In genomic region chr12:113591480-113591971, GRCh38 we compare ENCODE assay signal across 1 cellular context.
TF ChIP-seq lines count a peak whose summit lies in the region.

No MANE protein-coding gene starts in this region.

TF ChIP-seq in K562, 482 proteins besides CTCF, POLR2A, EP300 and RAD21 (continued from another document and continues in another):
- TF ChIP-seq, protein P1, sequence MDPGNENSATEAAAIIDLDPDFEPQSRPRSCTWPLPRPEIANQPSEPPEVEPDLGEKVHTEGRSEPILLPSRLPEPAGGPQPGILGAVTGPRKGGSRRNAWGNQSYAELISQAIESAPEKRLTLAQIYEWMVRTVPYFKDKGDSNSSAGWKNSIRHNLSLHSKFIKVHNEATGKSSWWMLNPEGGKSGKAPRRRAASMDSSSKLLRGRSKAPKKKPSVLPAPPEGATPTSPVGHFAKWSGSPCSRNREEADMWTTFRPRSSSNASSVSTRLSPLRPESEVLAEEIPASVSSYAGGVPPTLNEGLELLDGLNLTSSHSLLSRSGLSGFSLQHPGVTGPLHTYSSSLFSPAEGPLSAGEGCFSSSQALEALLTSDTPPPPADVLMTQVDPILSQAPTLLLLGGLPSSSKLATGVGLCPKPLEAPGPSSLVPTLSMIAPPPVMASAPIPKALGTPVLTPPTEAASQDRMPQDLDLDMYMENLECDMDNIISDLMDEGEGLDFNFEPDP (CRISPR knock-in tag; IDR thresholded peaks at IDR 0.05) = no peak
- no peak for TF ChIP-seq ZBTB11 (CRISPR knock-in tag; IDR thresholded peaks at IDR 0.05)
- TF ChIP-seq HDAC1 (IDR thresholded peaks at IDR 0.05) = 0 out of 4 replicates have a peak, but pooled peaks of 1 of the 2 experiments have one; percentile 41
- peak; percentile 58; the same call in 1 of the 2 replicates for TF ChIP-seq POLR2AphosphoS5 (IDR thresholded peaks at IDR 0.05; ENCODE audit: control insufficient read depth, insufficient read depth, low read depth, low read length)
- no peak for TF ChIP-seq NR4A1 (CRISPR knock-in tag; IDR thresholded peaks at IDR 0.05)
- 0 out of 2 replicates have a peak, but pooled peaks have one; percentile 20 for TF ChIP-seq NR4A1 (tag; IDR thresholded peaks at IDR 0.05)
- TF ChIP-seq, protein P2, sequence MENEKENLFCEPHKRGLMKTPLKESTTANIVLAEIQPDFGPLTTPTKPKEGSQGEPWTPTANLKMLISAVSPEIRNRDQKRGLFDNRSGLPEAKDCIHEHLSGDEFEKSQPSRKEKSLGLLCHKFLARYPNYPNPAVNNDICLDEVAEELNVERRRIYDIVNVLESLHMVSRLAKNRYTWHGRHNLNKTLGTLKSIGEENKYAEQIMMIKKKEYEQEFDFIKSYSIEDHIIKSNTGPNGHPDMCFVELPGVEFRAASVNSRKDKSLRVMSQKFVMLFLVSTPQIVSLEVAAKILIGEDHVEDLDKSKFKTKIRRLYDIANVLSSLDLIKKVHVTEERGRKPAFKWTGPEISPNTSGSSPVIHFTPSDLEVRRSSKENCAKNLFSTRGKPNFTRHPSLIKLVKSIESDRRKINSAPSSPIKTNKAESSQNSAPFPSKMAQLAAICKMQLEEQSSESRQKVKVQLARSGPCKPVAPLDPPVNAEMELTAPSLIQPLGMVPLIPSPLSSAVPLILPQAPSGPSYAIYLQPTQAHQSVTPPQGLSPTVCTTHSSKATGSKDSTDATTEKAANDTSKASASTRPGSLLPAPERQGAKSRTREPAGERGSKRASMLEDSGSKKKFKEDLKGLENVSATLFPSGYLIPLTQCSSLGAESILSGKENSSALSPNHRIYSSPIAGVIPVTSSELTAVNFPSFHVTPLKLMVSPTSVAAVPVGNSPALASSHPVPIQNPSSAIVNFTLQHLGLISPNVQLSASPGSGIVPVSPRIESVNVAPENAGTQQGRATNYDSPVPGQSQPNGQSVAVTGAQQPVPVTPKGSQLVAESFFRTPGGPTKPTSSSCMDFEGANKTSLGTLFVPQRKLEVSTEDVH (IDR thresholded peaks at IDR 0.05; ENCODE audit: low read depth, partially characterized antibody) = no peak
- no peak for TF ChIP-seq SAP30 (IDR thresholded peaks at IDR 0.05; ENCODE audit: borderline replicate concordance, insufficient read depth, low read depth, low read length, poor library complexity, severe bottlenecking)
- no peak for TF ChIP-seq RHOXF2B (CRISPR knock-in tag; conservative IDR thresholded peaks at IDR 0.05)
- no peak for TF ChIP-seq CREBBP (IDR thresholded peaks at IDR 0.05; ENCODE audit: low read depth, low read length)
- no peak for TF ChIP-seq HOXB6 (CRISPR knock-in tag; IDR thresholded peaks at IDR 0.05; ENCODE audit: borderline replicate concordance)
- TF ChIP-seq BRCA1 (IDR thresholded peaks at IDR 0.05) = no peak
- no peak for TF ChIP-seq BRCA1 (CRISPR knock-in tag; IDR thresholded peaks at IDR 0.05)
- no peak for TF ChIP-seq GTF2E2 (tag; IDR thresholded peaks at IDR 0.05)
- no peak for TF ChIP-seq ZFP36 (IDR thresholded peaks at IDR 0.05; ENCODE audit: low read depth, low read length, partially characterized antibody)
- no peak for TF ChIP-seq TSC22D4 (tag; IDR thresholded peaks at IDR 0.05)
- TF ChIP-seq ZEB2 (IDR thresholded peaks at IDR 0.05) = no peak
- TF ChIP-seq, protein P3, sequence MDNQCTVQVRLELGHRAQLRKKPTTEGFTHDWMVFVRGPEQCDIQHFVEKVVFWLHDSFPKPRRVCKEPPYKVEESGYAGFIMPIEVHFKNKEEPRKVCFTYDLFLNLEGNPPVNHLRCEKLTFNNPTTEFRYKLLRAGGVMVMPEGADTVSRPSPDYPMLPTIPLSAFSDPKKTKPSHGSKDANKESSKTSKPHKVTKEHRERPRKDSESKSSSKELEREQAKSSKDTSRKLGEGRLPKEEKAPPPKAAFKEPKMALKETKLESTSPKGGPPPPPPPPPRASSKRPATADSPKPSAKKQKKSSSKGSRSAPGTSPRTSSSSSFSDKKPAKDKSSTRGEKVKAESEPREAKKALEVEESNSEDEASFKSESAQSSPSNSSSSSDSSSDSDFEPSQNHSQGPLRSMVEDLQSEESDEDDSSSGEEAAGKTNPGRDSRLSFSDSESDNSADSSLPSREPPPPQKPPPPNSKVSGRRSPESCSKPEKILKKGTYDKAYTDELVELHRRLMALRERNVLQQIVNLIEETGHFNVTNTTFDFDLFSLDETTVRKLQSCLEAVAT (IDR thresholded peaks at IDR 0.05) = no peak
- no peak for TF ChIP-seq SP2 (IDR thresholded peaks at IDR 0.05; ENCODE audit: extremely low read depth, low read depth, low read length, poor library complexity, severe bottlenecking)
- TF ChIP-seq, protein P4, sequence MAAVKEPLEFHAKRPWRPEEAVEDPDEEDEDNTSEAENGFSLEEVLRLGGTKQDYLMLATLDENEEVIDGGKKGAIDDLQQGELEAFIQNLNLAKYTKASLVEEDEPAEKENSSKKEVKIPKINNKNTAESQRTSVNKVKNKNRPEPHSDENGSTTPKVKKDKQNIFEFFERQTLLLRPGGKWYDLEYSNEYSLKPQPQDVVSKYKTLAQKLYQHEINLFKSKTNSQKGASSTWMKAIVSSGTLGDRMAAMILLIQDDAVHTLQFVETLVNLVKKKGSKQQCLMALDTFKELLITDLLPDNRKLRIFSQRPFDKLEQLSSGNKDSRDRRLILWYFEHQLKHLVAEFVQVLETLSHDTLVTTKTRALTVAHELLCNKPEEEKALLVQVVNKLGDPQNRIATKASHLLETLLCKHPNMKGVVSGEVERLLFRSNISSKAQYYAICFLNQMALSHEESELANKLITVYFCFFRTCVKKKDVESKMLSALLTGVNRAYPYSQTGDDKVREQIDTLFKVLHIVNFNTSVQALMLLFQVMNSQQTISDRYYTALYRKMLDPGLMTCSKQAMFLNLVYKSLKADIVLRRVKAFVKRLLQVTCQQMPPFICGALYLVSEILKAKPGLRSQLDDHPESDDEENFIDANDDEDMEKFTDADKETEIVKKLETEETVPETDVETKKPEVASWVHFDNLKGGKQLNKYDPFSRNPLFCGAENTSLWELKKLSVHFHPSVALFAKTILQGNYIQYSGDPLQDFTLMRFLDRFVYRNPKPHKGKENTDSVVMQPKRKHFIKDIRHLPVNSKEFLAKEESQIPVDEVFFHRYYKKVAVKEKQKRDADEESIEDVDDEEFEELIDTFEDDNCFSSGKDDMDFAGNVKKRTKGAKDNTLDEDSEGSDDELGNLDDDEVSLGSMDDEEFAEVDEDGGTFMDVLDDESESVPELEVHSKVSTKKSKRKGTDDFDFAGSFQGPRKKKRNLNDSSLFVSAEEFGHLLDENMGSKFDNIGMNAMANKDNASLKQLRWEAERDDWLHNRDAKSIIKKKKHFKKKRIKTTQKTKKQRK (IDR thresholded peaks at IDR 0.05; ENCODE audit: borderline replicate concordance, low read depth, low read length) = no peak
- TF ChIP-seq GATA2 (CRISPR knock-in tag; IDR thresholded peaks at IDR 0.05) = no peak
- TF ChIP-seq CREM (IDR thresholded peaks at IDR 0.05; ENCODE audit: low read depth) = peak; percentile 73
- peak; percentile 69 to 76 for TF ChIP-seq NRF1 (conservative IDR thresholded peaks at IDR 0.05 in 1 of 2, IDR thresholded peaks at IDR 0.05 in 1 of 2)
- no peak for TF ChIP-seq ZBTB17 (CRISPR knock-in tag; IDR thresholded peaks at IDR 0.05)
- TF ChIP-seq, protein P5, sequence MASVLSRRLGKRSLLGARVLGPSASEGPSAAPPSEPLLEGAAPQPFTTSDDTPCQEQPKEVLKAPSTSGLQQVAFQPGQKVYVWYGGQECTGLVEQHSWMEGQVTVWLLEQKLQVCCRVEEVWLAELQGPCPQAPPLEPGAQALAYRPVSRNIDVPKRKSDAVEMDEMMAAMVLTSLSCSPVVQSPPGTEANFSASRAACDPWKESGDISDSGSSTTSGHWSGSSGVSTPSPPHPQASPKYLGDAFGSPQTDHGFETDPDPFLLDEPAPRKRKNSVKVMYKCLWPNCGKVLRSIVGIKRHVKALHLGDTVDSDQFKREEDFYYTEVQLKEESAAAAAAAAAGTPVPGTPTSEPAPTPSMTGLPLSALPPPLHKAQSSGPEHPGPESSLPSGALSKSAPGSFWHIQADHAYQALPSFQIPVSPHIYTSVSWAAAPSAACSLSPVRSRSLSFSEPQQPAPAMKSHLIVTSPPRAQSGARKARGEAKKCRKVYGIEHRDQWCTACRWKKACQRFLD (CRISPR knock-in tag; IDR thresholded peaks at IDR 0.05) = no peak; the same call in 1 of the 2 replicates
- TF ChIP-seq, protein P6, sequence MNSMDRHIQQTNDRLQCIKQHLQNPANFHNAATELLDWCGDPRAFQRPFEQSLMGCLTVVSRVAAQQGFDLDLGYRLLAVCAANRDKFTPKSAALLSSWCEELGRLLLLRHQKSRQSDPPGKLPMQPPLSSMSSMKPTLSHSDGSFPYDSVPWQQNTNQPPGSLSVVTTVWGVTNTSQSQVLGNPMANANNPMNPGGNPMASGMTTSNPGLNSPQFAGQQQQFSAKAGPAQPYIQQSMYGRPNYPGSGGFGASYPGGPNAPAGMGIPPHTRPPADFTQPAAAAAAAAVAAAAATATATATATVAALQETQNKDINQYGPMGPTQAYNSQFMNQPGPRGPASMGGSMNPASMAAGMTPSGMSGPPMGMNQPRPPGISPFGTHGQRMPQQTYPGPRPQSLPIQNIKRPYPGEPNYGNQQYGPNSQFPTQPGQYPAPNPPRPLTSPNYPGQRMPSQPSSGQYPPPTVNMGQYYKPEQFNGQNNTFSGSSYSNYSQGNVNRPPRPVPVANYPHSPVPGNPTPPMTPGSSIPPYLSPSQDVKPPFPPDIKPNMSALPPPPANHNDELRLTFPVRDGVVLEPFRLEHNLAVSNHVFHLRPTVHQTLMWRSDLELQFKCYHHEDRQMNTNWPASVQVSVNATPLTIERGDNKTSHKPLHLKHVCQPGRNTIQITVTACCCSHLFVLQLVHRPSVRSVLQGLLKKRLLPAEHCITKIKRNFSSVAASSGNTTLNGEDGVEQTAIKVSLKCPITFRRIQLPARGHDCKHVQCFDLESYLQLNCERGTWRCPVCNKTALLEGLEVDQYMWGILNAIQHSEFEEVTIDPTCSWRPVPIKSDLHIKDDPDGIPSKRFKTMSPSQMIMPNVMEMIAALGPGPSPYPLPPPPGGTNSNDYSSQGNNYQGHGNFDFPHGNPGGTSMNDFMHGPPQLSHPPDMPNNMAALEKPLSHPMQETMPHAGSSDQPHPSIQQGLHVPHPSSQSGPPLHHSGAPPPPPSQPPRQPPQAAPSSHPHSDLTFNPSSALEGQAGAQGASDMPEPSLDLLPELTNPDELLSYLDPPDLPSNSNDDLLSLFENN (IDR thresholded peaks at IDR 0.05; ENCODE audit: low read depth in 2 of 2, low read length in 2 of 2) = no peak
- no peak; a peak in 1 of 4 replicates for TF ChIP-seq NONO (IDR thresholded peaks at IDR 0.05; ENCODE audit: low read depth in 2 of 2, low read length in 1 of 2)
- no peak for TF ChIP-seq ZC3H8 (IDR thresholded peaks at IDR 0.05)
- no peak; the same call in 1 of the 2 replicates for TF ChIP-seq MXI1 (IDR thresholded peaks at IDR 0.05; ENCODE audit: low read depth, low read length)
- TF ChIP-seq, protein P7, sequence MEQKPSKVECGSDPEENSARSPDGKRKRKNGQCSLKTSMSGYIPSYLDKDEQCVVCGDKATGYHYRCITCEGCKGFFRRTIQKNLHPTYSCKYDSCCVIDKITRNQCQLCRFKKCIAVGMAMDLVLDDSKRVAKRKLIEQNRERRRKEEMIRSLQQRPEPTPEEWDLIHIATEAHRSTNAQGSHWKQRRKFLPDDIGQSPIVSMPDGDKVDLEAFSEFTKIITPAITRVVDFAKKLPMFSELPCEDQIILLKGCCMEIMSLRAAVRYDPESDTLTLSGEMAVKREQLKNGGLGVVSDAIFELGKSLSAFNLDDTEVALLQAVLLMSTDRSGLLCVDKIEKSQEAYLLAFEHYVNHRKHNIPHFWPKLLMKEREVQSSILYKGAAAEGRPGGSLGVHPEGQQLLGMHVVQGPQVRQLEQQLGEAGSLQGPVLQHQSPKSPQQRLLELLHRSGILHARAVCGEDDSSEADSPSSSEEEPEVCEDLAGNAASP (IDR thresholded peaks at IDR 0.05) = no peak
- TF ChIP-seq MYC (IDR thresholded peaks at IDR 0.05; ENCODE audit: low read depth, low read length) = peak; percentile 75
- TF ChIP-seq MYC (CRISPR knock-in tag; IDR thresholded peaks at IDR 0.05; ENCODE audit: borderline replicate concordance, low read depth) = no peak
- TF ChIP-seq COPS2 (conservative IDR thresholded peaks at IDR 0.05) = no peak
- no peak for TF ChIP-seq HSF4 (CRISPR knock-in tag; IDR thresholded peaks at IDR 0.05; ENCODE audit: borderline replicate concordance)
- no peak for TF ChIP-seq CBFA2T3 (IDR thresholded peaks at IDR 0.05)
- TF ChIP-seq, protein P8, sequence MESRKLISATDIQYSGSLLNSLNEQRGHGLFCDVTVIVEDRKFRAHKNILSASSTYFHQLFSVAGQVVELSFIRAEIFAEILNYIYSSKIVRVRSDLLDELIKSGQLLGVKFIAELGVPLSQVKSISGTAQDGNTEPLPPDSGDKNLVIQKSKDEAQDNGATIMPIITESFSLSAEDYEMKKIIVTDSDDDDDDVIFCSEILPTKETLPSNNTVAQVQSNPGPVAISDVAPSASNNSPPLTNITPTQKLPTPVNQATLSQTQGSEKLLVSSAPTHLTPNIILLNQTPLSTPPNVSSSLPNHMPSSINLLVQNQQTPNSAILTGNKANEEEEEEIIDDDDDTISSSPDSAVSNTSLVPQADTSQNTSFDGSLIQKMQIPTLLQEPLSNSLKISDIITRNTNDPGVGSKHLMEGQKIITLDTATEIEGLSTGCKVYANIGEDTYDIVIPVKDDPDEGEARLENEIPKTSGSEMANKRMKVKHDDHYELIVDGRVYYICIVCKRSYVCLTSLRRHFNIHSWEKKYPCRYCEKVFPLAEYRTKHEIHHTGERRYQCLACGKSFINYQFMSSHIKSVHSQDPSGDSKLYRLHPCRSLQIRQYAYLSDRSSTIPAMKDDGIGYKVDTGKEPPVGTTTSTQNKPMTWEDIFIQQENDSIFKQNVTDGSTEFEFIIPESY (CRISPR knock-in tag; IDR thresholded peaks at IDR 0.05) = no peak
- TF ChIP-seq POLR2G (IDR thresholded peaks at IDR 0.05; ENCODE audit: low read depth, low read length) = peak; percentile 91
- no peak for TF ChIP-seq MAFK (IDR thresholded peaks at IDR 0.05; ENCODE audit: low read length)
- TF ChIP-seq NELFE (IDR thresholded peaks at IDR 0.05; ENCODE audit: insufficient read depth, insufficient read length) = no peak
- no peak for TF ChIP-seq EZH2 (IDR thresholded peaks at IDR 0.05; ENCODE audit: borderline replicate concordance, low read depth, low read length)
